ENCODE assay signal across 12 cellular contexts in genomic region chr7:90345016-90345415, GRCh38. TPM values are rescaled to one million over a fixed set of nuclear protein-coding genes. Genes with fewer than 3 reads are reported as not detected.
DNase-seq lines count a peak whose midpoint lies in the region; ATAC-seq and TF ChIP-seq lines count a peak whose summit lies in the region.
"Had no signal": no experiment of that assay in that cellular context is flagged by ENCODE, and none has a peak within 500 bp of the region (broad histone marks: within the 10 kb centered on the region; RNA-seq: fewer than 3 reads in every experiment).

No MANE protein-coding gene starts in this region.

- peak overlapping the region; percentile 92 for H3K4me3 Mint-ChIP-seq in activated CD4-positive, alpha-beta T cell treated with anti-CD3 and anti-CD28 coated beads for 36 hours
- peak overlapping the region; percentile 91 for H3K4me3 Mint-ChIP-seq in activated CD4-positive, alpha-beta memory T cell treated with anti-CD3 and anti-CD28 coated beads, Interleukin-2, amount 10 ng/mL, durations not matched to agents 7 days and 5 days
- H3K4me3 Mint-ChIP-seq in stimulated activated effector memory CD8-positive, alpha-beta T cell treated with anti-CD3 and anti-CD28 coated beads, Interleukin-12 subunit alpha, Interleukin-12 subunit beta, amount 100 ng/mL, for 72 hours: peak overlapping the region; percentile 89

- no peak for TF ChIP-seq CTCF in body of pancreas (IDR thresholded peaks at IDR 0.05)

- H3K4me1 ChIP-seq in iPS-18a (ENCODE audit: control insufficient read depth, low read depth, low read length) (peaks cover 7% of the 10 kb centered on the region), body of pancreas (peaks cover 16% of the 10 kb centered on the region)

- H3K27ac ChIP-seq in iPS-18a (ENCODE audit: low read length) (no peak overlapping the region), body of pancreas (no peak overlapping the region)

- CTCF ChIA-PET in activated CD4-positive, alpha-beta T cell treated with anti-CD3 and anti-CD28 coated beads for 36 hours (lab: Charles Lee): interaction anchor here (0.6 to 2.2 kb wide), 6 partner anchors 9 to 191 kb away, joined by 3 to 5 read pairs (median 3); partner anchors contain the start of gene CLDN12
- CTCF ChIA-PET in activated CD4-positive, alpha-beta memory T cell treated with anti-CD3 and anti-CD28 coated beads, Interleukin-2, amount 10 ng/mL, durations not matched to agents 7 days and 5 days (lab: Charles Lee): interaction anchor here (1.0 to 1.7 kb wide), 5 partner anchors 8 to 83 kb away, joined by 3 to 15 read pairs (median 5); no protein-coding TSS in a partner anchor

- H3K36me3 ChIP-seq in iPS-18a (ENCODE audit: control insufficient read depth, low read depth, low read length) (no peaks in the 10 kb centered on the region), body of pancreas (replicated peaks in 1 of 2; ENCODE audit: insufficient read depth in 1 of 2, low read depth in 2 of 2) (no peaks in the 10 kb centered on the region)
- H3K36me3 ChIP-seq: ascending aorta had no signal

- peaks cover 16% of the 10 kb centered on the region for H3K36me3 Mint-ChIP-seq in activated CD4-positive, alpha-beta T cell treated with anti-CD3 and anti-CD28 coated beads for 36 hours (ENCODE audit: low read depth)
- peaks cover 11% of the 10 kb centered on the region for H3K36me3 Mint-ChIP-seq in activated CD4-positive, alpha-beta memory T cell treated with anti-CD3 and anti-CD28 coated beads, Interleukin-2, amount 10 ng/mL, durations not matched to agents 7 days and 5 days (ENCODE audit: low read depth)
- peaks cover 9% of the 10 kb centered on the region for H3K36me3 Mint-ChIP-seq in stimulated activated effector memory CD8-positive, alpha-beta T cell treated with anti-CD3 and anti-CD28 coated beads, Interleukin-12 subunit alpha, Interleukin-12 subunit beta, amount 100 ng/mL, for 72 hours

- POLR2A ChIA-PET in activated CD4-positive, alpha-beta T cell treated with anti-CD3 and anti-CD28 coated beads for 36 hours (lab: Charles Lee): no interaction called here
- POLR2A ChIA-PET in activated CD4-positive, alpha-beta memory T cell treated with anti-CD3 and anti-CD28 coated beads, Interleukin-2, amount 10 ng/mL, durations not matched to agents 7 days and 5 days (lab: Charles Lee): interaction anchor here (1.7 kb wide), 1 partner anchor 58 kb away, joined by 17 read pairs; the partner anchor contains the start of gene CLDN12

- peak overlapping the region; percentile 94 for H3K27ac Mint-ChIP-seq in activated CD4-positive, alpha-beta T cell treated with anti-CD3 and anti-CD28 coated beads for 36 hours
- peak overlapping the region; percentile 93 for H3K27ac Mint-ChIP-seq in activated CD4-positive, alpha-beta memory T cell treated with anti-CD3 and anti-CD28 coated beads, Interleukin-2, amount 10 ng/mL, durations not matched to agents 7 days and 5 days
- H3K27ac Mint-ChIP-seq in stimulated activated effector memory CD8-positive, alpha-beta T cell treated with anti-CD3 and anti-CD28 coated beads, Interleukin-12 subunit alpha, Interleukin-12 subunit beta, amount 100 ng/mL, for 72 hours: peak overlapping the region; percentile 98

- H3K9me3 Mint-ChIP-seq in activated CD4-positive, alpha-beta T cell treated with anti-CD3 and anti-CD28 coated beads for 36 hours (ENCODE audit: low read depth): peaks cover 2% of the 10 kb centered on the region
- H3K9me3 Mint-ChIP-seq in activated CD4-positive, alpha-beta memory T cell treated with anti-CD3 and anti-CD28 coated beads, Interleukin-2, amount 10 ng/mL, durations not matched to agents 7 days and 5 days: peaks cover 2% of the 10 kb centered on the region
- peaks cover 3% of the 10 kb centered on the region for H3K9me3 Mint-ChIP-seq in stimulated activated effector memory CD8-positive, alpha-beta T cell treated with anti-CD3 and anti-CD28 coated beads, Interleukin-12 subunit alpha, Interleukin-12 subunit beta, amount 100 ng/mL, for 72 hours

- TF ChIP-seq POLR2A in body of pancreas (IDR thresholded peaks at IDR 0.05): no peak

- H3K9me3 ChIP-seq in iPS-18a (ENCODE audit: control insufficient read depth, low read depth, low read length) (no peaks in the 10 kb centered on the region), body of pancreas (no peaks in the 10 kb centered on the region)
- H3K9me3 ChIP-seq: ascending aorta had no signal

- H3K27me3 ChIP-seq in iPS-18a (ENCODE audit: control insufficient read depth, insufficient read depth, low read length) (no peaks in the 10 kb centered on the region), body of pancreas (no peaks in the 10 kb centered on the region)
- H3K27me3 ChIP-seq: ascending aorta had no signal

- no peak for ATAC-seq in activated CD4-positive, alpha-beta T cell treated with anti-CD3 and anti-CD28 coated beads for 36 hours
- no peak for ATAC-seq in stimulated activated effector memory CD8-positive, alpha-beta T cell treated with anti-CD3 and anti-CD28 coated beads, Interleukin-12 subunit alpha, Interleukin-12 subunit beta, amount 100 ng/mL, for 72 hours
- no peak for ATAC-seq in body of pancreas
- ATAC-seq in GM21526 (IDR thresholded peaks at IDR 0.05; ENCODE audit: low FRiP score, unreplicated experiment): no peak

- DNase-seq in activated CD4-positive, alpha-beta T cell treated with anti-CD3 and anti-CD28 coated beads for 36 hours: no peak
- DNase-seq in activated CD4-positive, alpha-beta T cell treated with anti-CD3 and anti-CD28 coated beads for 4 hours: no peak
- no peak for DNase-seq in activated CD4-positive, alpha-beta memory T cell treated with anti-CD3 and anti-CD28 coated beads, Interleukin-2, amount 10 ng/mL, durations not matched to agents 7 days and 5 days
- DNase-seq in stimulated activated effector memory CD8-positive, alpha-beta T cell treated with anti-CD3 and anti-CD28 coated beads, Interleukin-12 subunit alpha, Interleukin-12 subunit beta, amount 100 ng/mL, for 72 hours (ENCODE audit: low spot score in 2 of 2): no peak
- DNase-seq in HPDE6-E6E7 (ENCODE audit: extremely low spot score) (no peak), body of pancreas (no peak)
- DNase-seq: stimulated activated CD4-positive, alpha-beta T cell treated with anti-CD3 and anti-CD28 coated beads, Interleukin-2, amount 100 ng/mL, for 48 hours had no signal

- intact Hi-C loops in activated CD4-positive, alpha-beta T cell treated with anti-CD3 and anti-CD28 coated beads for 36 hours (cut with DNase I, micrococcal nuclease): loop anchor here (5.0 to 10.0 kb wide), 5 partner anchors 98 to 1600 kb away; partner anchors contain the start of genes AKAP9 (in 1 of the 2), CDK14 (in 1 of the 2), CFAP69 (in 1 of the 2) and FZD1 (in 1 of the 2)
- intact Hi-C loops in body of pancreas (cut with DNase I): loop anchor here (10.0 kb wide), 1 partner anchor 60 kb away; the partner anchor contains the start of gene CLDN12

- no peaks in the 10 kb centered on the region for H3K27me3 Mint-ChIP-seq in activated CD4-positive, alpha-beta T cell treated with anti-CD3 and anti-CD28 coated beads for 36 hours
- no peaks in the 10 kb centered on the region for H3K27me3 Mint-ChIP-seq in activated CD4-positive, alpha-beta memory T cell treated with anti-CD3 and anti-CD28 coated beads, Interleukin-2, amount 10 ng/mL, durations not matched to agents 7 days and 5 days

- H3K4me3 ChIP-seq in iPS-18a (ENCODE audit: low read length): peak overlapping the region; percentile 100
- H3K4me3 ChIP-seq in body of pancreas: no peak overlapping the region

- peak overlapping the region; percentile 97 for H3K9ac ChIP-seq in iPS-18a (ENCODE audit: low read length)

- peaks cover 28% of the 10 kb centered on the region for H3K4me1 Mint-ChIP-seq in activated CD4-positive, alpha-beta T cell treated with anti-CD3 and anti-CD28 coated beads for 36 hours
- peaks cover 31% of the 10 kb centered on the region for H3K4me1 Mint-ChIP-seq in activated CD4-positive, alpha-beta memory T cell treated with anti-CD3 and anti-CD28 coated beads, Interleukin-2, amount 10 ng/mL, durations not matched to agents 7 days and 5 days
- peaks cover 19% of the 10 kb centered on the region for H3K4me1 Mint-ChIP-seq in stimulated activated effector memory CD8-positive, alpha-beta T cell treated with anti-CD3 and anti-CD28 coated beads, Interleukin-12 subunit alpha, Interleukin-12 subunit beta, amount 100 ng/mL, for 72 hours

RNA-seq across cellular contexts. Expression of gene GTPBP10, which starts 1.5 kb away (rescaled TPM):
- 10 to 100 TPM; 40.8 to 42.5 TPM for total RNA-seq in activated CD4-positive, alpha-beta T cell treated with anti-CD3 and anti-CD28 coated beads for 36 hours
- 10 to 100 TPM; 26.6 to 28.3 TPM for total RNA-seq in activated CD4-positive, alpha-beta memory T cell treated with anti-CD3 and anti-CD28 coated beads, Interleukin-2, amount 10 ng/mL, durations not matched to agents 7 days and 5 days
- 10 to 100 TPM in 1 of 2 donors, 1 to 10 TPM in 1; 3.6 to 20.8 TPM for total RNA-seq in body of pancreas

RNA-seq across cellular contexts. Expression of gene FAM237B, which starts 23.9 kb away (rescaled TPM):
- total RNA-seq in activated CD4-positive, alpha-beta T cell treated with anti-CD3 and anti-CD28 coated beads for 36 hours: not detected
- total RNA-seq in activated CD4-positive, alpha-beta memory T cell treated with anti-CD3 and anti-CD28 coated beads, Interleukin-2, amount 10 ng/mL, durations not matched to agents 7 days and 5 days: not detected
- not detected for total RNA-seq in body of pancreas
- total RNA-seq: A673, ascending aorta, lung microvascular endothelial cell had no signal

RNA-seq across cellular contexts. Expression of gene CLDN12, which starts 58.2 kb away (rescaled TPM):
- total RNA-seq in activated CD4-positive, alpha-beta T cell treated with anti-CD3 and anti-CD28 coated beads for 36 hours: 1 to 10 TPM; 5.4 to 5.8 TPM
- total RNA-seq in activated CD4-positive, alpha-beta memory T cell treated with anti-CD3 and anti-CD28 coated beads, Interleukin-2, amount 10 ng/mL, durations not matched to agents 7 days and 5 days: 1 to 10 TPM; 6.0 to 6.7 TPM
- total RNA-seq in body of pancreas: 10 to 100 TPM; 18.1 to 25.2 TPM
